In the genomic region with DNA sequence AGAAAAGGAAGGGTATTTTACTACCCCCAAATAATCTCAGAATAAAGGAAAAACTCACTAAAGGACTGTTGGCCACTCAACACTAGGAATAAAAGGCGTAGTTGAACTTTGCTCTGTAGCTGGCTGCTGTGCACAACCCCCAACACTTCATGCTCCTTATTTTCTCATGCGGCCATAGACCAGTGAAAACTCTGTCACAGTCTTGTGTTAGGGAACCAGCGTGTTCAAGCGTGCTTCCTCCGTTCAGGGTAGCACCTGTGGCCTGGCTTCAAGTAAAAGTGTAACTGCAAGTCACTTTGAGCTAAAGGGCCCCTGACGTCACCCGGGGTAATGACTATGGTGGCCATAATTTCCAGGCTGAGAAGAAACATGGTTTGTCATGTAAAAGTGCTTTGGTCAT, we compare ENCODE assay signal across 1 cellular context.
TF ChIP-seq lines count a peak whose summit lies in the region.

No MANE protein-coding gene starts in this region.

TF ChIP-seq in HepG2, 621 proteins besides CTCF, POLR2A, EP300 and RAD21:
- TF ChIP-seq HNRNPH1 (optimal IDR thresholded peaks at IDR 0.05; ENCODE audit: low read depth, low read length) (no peak), HNF4A (CRISPR knock-in tag; IDR thresholded peaks at IDR 0.05) (peak; percentile 72), CREB1 (IDR thresholded peaks at IDR 0.05) (peak; percentile 81), CREB1 (CRISPR knock-in tag; IDR thresholded peaks at IDR 0.05) (no peak), ZNF484 (CRISPR knock-in tag; IDR thresholded peaks at IDR 0.05; ENCODE audit: borderline replicate concordance, low read depth) (no peak), ZNF792 (CRISPR knock-in tag; IDR thresholded peaks at IDR 0.05) (no peak)
- TF ChIP-seq, protein P1, sequence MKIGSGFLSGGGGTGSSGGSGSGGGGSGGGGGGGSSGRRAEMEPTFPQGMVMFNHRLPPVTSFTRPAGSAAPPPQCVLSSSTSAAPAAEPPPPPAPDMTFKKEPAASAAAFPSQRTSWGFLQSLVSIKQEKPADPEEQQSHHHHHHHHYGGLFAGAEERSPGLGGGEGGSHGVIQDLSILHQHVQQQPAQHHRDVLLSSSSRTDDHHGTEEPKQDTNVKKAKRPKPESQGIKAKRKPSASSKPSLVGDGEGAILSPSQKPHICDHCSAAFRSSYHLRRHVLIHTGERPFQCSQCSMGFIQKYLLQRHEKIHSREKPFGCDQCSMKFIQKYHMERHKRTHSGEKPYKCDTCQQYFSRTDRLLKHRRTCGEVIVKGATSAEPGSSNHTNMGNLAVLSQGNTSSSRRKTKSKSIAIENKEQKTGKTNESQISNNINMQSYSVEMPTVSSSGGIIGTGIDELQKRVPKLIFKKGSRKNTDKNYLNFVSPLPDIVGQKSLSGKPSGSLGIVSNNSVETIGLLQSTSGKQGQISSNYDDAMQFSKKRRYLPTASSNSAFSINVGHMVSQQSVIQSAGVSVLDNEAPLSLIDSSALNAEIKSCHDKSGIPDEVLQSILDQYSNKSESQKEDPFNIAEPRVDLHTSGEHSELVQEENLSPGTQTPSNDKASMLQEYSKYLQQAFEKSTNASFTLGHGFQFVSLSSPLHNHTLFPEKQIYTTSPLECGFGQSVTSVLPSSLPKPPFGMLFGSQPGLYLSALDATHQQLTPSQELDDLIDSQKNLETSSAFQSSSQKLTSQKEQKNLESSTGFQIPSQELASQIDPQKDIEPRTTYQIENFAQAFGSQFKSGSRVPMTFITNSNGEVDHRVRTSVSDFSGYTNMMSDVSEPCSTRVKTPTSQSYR (CRISPR knock-in tag; IDR thresholded peaks at IDR 0.05; ENCODE audit: borderline replicate concordance), result peak; percentile 69; the same call in 1 of the 2 replicates
